2 cellular contexts compared by ENCODE assay signal in genomic region chr18:28068208-28068607, GRCh38.
TF ChIP-seq lines count a peak whose summit lies in the region.

No MANE protein-coding gene starts in this region.

TF ChIP-seq in IMR-90, 13 proteins besides CTCF, POLR2A, EP300 and RAD21:
- TF ChIP-seq NFE2L2 (IDR thresholded peaks at IDR 0.05; ENCODE audit: low read depth, low read length) (no peak), SMC3 (IDR thresholded peaks at IDR 0.05; ENCODE audit: low read depth, low read length) (no peak), CHD1 (IDR thresholded peaks at IDR 0.05; ENCODE audit: low read depth, low read length) (no peak), MAFK (IDR thresholded peaks at IDR 0.05; ENCODE audit: low read depth, low read length) (no peak), ELK1 (IDR thresholded peaks at IDR 0.05; ENCODE audit: borderline replicate concordance, low read depth, low read length) (no peak), RFX5 (IDR thresholded peaks at IDR 0.05; ENCODE audit: low read depth, low read length) (no peak), FOS (IDR thresholded peaks at IDR 0.05; ENCODE audit: low read depth, low read length) (no peak), RCOR1 (IDR thresholded peaks at IDR 0.05; ENCODE audit: insufficient replicate concordance, low read length) (no peak), USF2 (IDR thresholded peaks at IDR 0.05; ENCODE audit: low read depth, low read length) (no peak), CEBPB (IDR thresholded peaks at IDR 0.05; ENCODE audit: low read depth, low read length) (no peak), MAZ (IDR thresholded peaks at IDR 0.05; ENCODE audit: borderline replicate concordance, low read depth, low read length) (no peak), BHLHE40 (IDR thresholded peaks at IDR 0.05; ENCODE audit: low read depth, low read length) (no peak), MXI1 (IDR thresholded peaks at IDR 0.05; ENCODE audit: borderline replicate concordance, low read depth, low read length) (no peak)

TF ChIP-seq in HepG2, 621 proteins besides CTCF, POLR2A, EP300 and RAD21:
- TF ChIP-seq KLF11 (CRISPR knock-in tag; IDR thresholded peaks at IDR 0.05) (no peak), KAT7 (CRISPR knock-in tag; IDR thresholded peaks at IDR 0.05; ENCODE audit: borderline replicate concordance) (no peak), ARNT2 (CRISPR knock-in tag; IDR thresholded peaks at IDR 0.05; ENCODE audit: low read depth) (no peak), SKI (IDR thresholded peaks at IDR 0.05; ENCODE audit: partially characterized antibody) (no peak), TFAP4 (IDR thresholded peaks at IDR 0.05; ENCODE audit: borderline replicate concordance, low read depth) (no peak), ZNF251 (CRISPR knock-in tag; IDR thresholded peaks at IDR 0.05) (no peak), ETS1 (CRISPR knock-in tag; IDR thresholded peaks at IDR 0.05) (no peak), SOX13 (IDR thresholded peaks at IDR 0.05) (no peak), SOX13 (CRISPR knock-in tag; conservative IDR thresholded peaks at IDR 0.05 in 1 of 2, IDR thresholded peaks at IDR 0.05 in 1 of 2) (peak in 1 of 2 experiments; percentile 16; a peak in 1 of 4 replicates), HNF4A (CRISPR knock-in tag; IDR thresholded peaks at IDR 0.05) (0 out of 2 replicates have a peak, but pooled peaks have one; percentile 16), PAXIP1 (CRISPR knock-in tag; conservative IDR thresholded peaks at IDR 0.05) (0 out of 2 replicates have a peak, but pooled peaks have one; percentile 15)
TF ChIP-seq in HepG2: peak in this region for 3.
